Comparison of ENCODE assay signal across 16 cellular contexts in genomic region chr14:104641753-104642539, GRCh38. TPM values are rescaled to one million over a fixed set of nuclear protein-coding genes. Genes with fewer than 3 reads are reported as not detected.
DNase-seq lines count a peak whose midpoint lies in the region; ATAC-seq, FAIRE-seq and TF ChIP-seq lines count a peak whose summit lies in the region.
"Had no signal": no experiment of that assay in that cellular context is flagged by ENCODE, and none has a peak within 500 bp of the region (broad histone marks: within the 10 kb centered on the region; RNA-seq: fewer than 3 reads in every experiment).

No MANE protein-coding gene starts in this region.

- H3K36me3 ChIP-seq in endodermal cell (ENCODE audit: control insufficient read depth, insufficient read depth, low read length) = no peaks in the 10 kb centered on the region
- no peaks in the 10 kb centered on the region for H3K36me3 ChIP-seq in spleen

- peak overlapping the region; percentile 39 for H3K4me3 Mint-ChIP-seq in activated naive CD8-positive, alpha-beta T cell treated with anti-CD3 and anti-CD28 coated beads, Interleukin-2, amount 10 ng/mL, durations not matched to agents 7 days and 5 days
- no peak overlapping the region for H3K4me3 Mint-ChIP-seq in activated naive CD8-positive, alpha-beta T cell treated with anti-CD3 and anti-CD28 coated beads for 36 hours
- no peak overlapping the region for H3K4me3 Mint-ChIP-seq in endodermal cell
- H3K4me3 Mint-ChIP-seq: CD8-positive, alpha-beta memory T cell; GM23338 had no signal

- H3K27ac Mint-ChIP-seq in activated naive CD8-positive, alpha-beta T cell treated with anti-CD3 and anti-CD28 coated beads, Interleukin-2, amount 10 ng/mL, durations not matched to agents 7 days and 5 days = peak overlapping the region; percentile 82
- no peak overlapping the region for H3K27ac Mint-ChIP-seq in activated naive CD8-positive, alpha-beta T cell treated with anti-CD3 and anti-CD28 coated beads for 36 hours
- no peak overlapping the region for H3K27ac Mint-ChIP-seq in endodermal cell
- H3K27ac Mint-ChIP-seq: CD8-positive, alpha-beta memory T cell; GM23338 had no signal

- H3K4me1 Mint-ChIP-seq in activated naive CD8-positive, alpha-beta T cell treated with anti-CD3 and anti-CD28 coated beads, Interleukin-2, amount 10 ng/mL, durations not matched to agents 7 days and 5 days = peaks cover 2% of the 10 kb centered on the region
- H3K4me1 Mint-ChIP-seq in activated naive CD8-positive, alpha-beta T cell treated with anti-CD3 and anti-CD28 coated beads for 36 hours = peaks cover 4% of the 10 kb centered on the region
- peaks cover 28% of the 10 kb centered on the region for H3K4me1 Mint-ChIP-seq in endodermal cell
- H3K4me1 Mint-ChIP-seq: CD8-positive, alpha-beta memory T cell had no signal

- H3K36me3 Mint-ChIP-seq in activated naive CD8-positive, alpha-beta T cell treated with anti-CD3 and anti-CD28 coated beads, Interleukin-2, amount 10 ng/mL, durations not matched to agents 7 days and 5 days = no peaks in the 10 kb centered on the region
- H3K36me3 Mint-ChIP-seq in activated naive CD8-positive, alpha-beta T cell treated with anti-CD3 and anti-CD28 coated beads for 36 hours = no peaks in the 10 kb centered on the region
- peaks cover 10% of the 10 kb centered on the region for H3K36me3 Mint-ChIP-seq in endodermal cell (ENCODE audit: low read depth)

- H3K27me3 ChIP-seq in endodermal cell (ENCODE audit: control insufficient read depth, insufficient read depth, low read length, poor library complexity, severe bottlenecking) (no peaks in the 10 kb centered on the region), spleen (replicated peaks in 1 of 7) (peaks cover 0 to 18% (median 0%) of the 10 kb centered on the region in 7 donors)

- H3K4me1 ChIP-seq in endodermal cell (ENCODE audit: control insufficient read depth, insufficient read depth, low read length) (peaks cover 7% of the 10 kb centered on the region), spleen (peaks cover 4 to 41% (median 22%) of the 10 kb centered on the region in 6 donors)

- H3K4me3 ChIP-seq in endodermal cell (ENCODE audit: low read length) = no peak overlapping the region
- no peak overlapping the region for H3K4me3 ChIP-seq in spleen
- H3K4me3 ChIP-seq: GM23338, PC-9 had no signal

- H3K27ac ChIP-seq in endodermal cell (ENCODE audit: low read depth, low read length) (no peak overlapping the region), spleen (peak overlapping the region in 7 of 8 donors; percentile 22 to 74 (median 68))
- H3K27ac ChIP-seq: PC-9 had no signal

- TF ChIP-seq POLR2A in spleen (IDR thresholded peaks at IDR 0.05) = no peak
- no peak for TF ChIP-seq POLR2A in H54 (IDR thresholded peaks at IDR 0.05; ENCODE audit: low read depth, low read length)

- WGBS in endodermal cell (ENCODE audit: insufficient coverage in 1 of 2, insufficient read length in 1 of 2), 2 experiments = 93 to 95% methylated on average over 17 to 23 of the region's 23 CpGs
- 44 to 60% (median 49%) methylated on average over 12 to 23 of the region's 23 CpGs for WGBS in spleen, 5 donors

- POLR2A ChIA-PET in activated naive CD8-positive, alpha-beta T cell treated with anti-CD3 and anti-CD28 coated beads, Interleukin-2, amount 10 ng/mL, durations not matched to agents 7 days and 5 days (lab: Charles Lee) = interaction anchor here (0.5 kb wide), 1 partner anchor 519 kb away, joined by 4 read pairs; no protein-coding TSS in a partner anchor

- TF ChIP-seq CTCF in endodermal cell (conservative IDR thresholded peaks at IDR 0.05) (no peak), spleen (IDR thresholded peaks at IDR 0.05 in 8 of 11, conservative IDR thresholded peaks at IDR 0.05 in 3 of 11) (no peak)

- H3K9ac ChIP-seq in endodermal cell (ENCODE audit: extremely low read depth, low read length, poor library complexity, severe bottlenecking) = no peak overlapping the region

- intact Hi-C loops in spleen (cut with DNase I; ENCODE audit: low total_unique reads) = no loop called here
- intact Hi-C loops in cardiac septum (cut with DNase I) = loop anchor here (5.0 kb wide), 2 partner anchors 65 to 565 kb away; partner anchors contain the start of gene C14orf180

- DNase-seq in activated naive CD8-positive, alpha-beta T cell treated with anti-CD3 and anti-CD28 coated beads, Interleukin-2, amount 10 ng/mL, durations not matched to agents 7 days and 5 days = no peak
- DNase-seq in activated naive CD8-positive, alpha-beta T cell treated with anti-CD3 and anti-CD28 coated beads for 36 hours = no peak
- DNase-seq in MV-4-11 (lab: John Stamatoyannopoulos, UW) = peak; percentile 38
- DNase-seq in endodermal cell = peak; percentile 41
- peak; percentile 83 for DNase-seq in spleen
- DNase-seq in cardiac septum (ENCODE audit: low spot score) = no peak
- no peak for DNase-seq in NCI-H146 treated with DMSO at 0.1 percent for 48 hours (lab: John Stamatoyannopoulos, UW; ENCODE audit: unreplicated experiment)
- no peak for DNase-seq in H54 (ENCODE audit: insufficient read length, low spot score)
- DNase-seq: CD8-positive, alpha-beta memory T cell; DND-41; GF-D8; Karpas-422; NCI-H1436; NCI-H446; PC-9 had no signal

- H3K9me3 ChIP-seq in endodermal cell (ENCODE audit: control insufficient read depth, low read length) (peaks cover 13% of the 10 kb centered on the region), spleen (peaks cover 0 to 11% (median 3%) of the 10 kb centered on the region in 8 donors)

- peak; percentile 66 for ATAC-seq in activated naive CD8-positive, alpha-beta T cell treated with anti-CD3 and anti-CD28 coated beads, Interleukin-2, amount 10 ng/mL, durations not matched to agents 7 days and 5 days (ENCODE audit: low read depth)
- ATAC-seq: GM23338 had no signal

- no peak for FAIRE-seq in H54 (lab: Jason Lieb, UNC)

- peaks cover 19% of the 10 kb centered on the region for H3K27me3 Mint-ChIP-seq in activated naive CD8-positive, alpha-beta T cell treated with anti-CD3 and anti-CD28 coated beads, Interleukin-2, amount 10 ng/mL, durations not matched to agents 7 days and 5 days
- H3K27me3 Mint-ChIP-seq in activated naive CD8-positive, alpha-beta T cell treated with anti-CD3 and anti-CD28 coated beads for 36 hours = peaks cover 12% of the 10 kb centered on the region
- H3K27me3 Mint-ChIP-seq in endodermal cell (ENCODE audit: insufficient read depth) = no peaks in the 10 kb centered on the region

- peaks cover 5% of the 10 kb centered on the region for H3K9me3 Mint-ChIP-seq in activated naive CD8-positive, alpha-beta T cell treated with anti-CD3 and anti-CD28 coated beads, Interleukin-2, amount 10 ng/mL, durations not matched to agents 7 days and 5 days
- peaks cover 5% of the 10 kb centered on the region for H3K9me3 Mint-ChIP-seq in activated naive CD8-positive, alpha-beta T cell treated with anti-CD3 and anti-CD28 coated beads for 36 hours
- peaks cover 21% of the 10 kb centered on the region for H3K9me3 Mint-ChIP-seq in endodermal cell

RNA-seq across cellular contexts. Expression of gene TMEM179, which starts 37.4 kb away (rescaled TPM):
- not detected for total RNA-seq in activated naive CD8-positive, alpha-beta T cell treated with anti-CD3 and anti-CD28 coated beads, Interleukin-2, amount 10 ng/mL, durations not matched to agents 7 days and 5 days
- total RNA-seq in activated naive CD8-positive, alpha-beta T cell treated with anti-CD3 and anti-CD28 coated beads for 36 hours = not detected
- 10 to 100 TPM in 1 of 2 donors, 1 to 10 TPM in 1; 8.2 to 15.7 TPM for total RNA-seq in endodermal cell
- 4.0 TPM for polyA plus RNA-seq in endodermal cell (2013, experiment 1 of 2)
- polyA plus RNA-seq in endodermal cell (2013, experiment 2 of 2) = 4.0 TPM
- total RNA-seq in spleen = not detected
- under 1 TPM in 1 of 3 donors, not detected in 2; 0.08 TPM for polyA plus RNA-seq in spleen
- total RNA-seq in cardiac septum = 0.89 TPM
- total RNA-seq: PC-9 had no signal
- polyA plus RNA-seq: CD8-positive, alpha-beta memory T cell had no signal

RNA-seq across cellular contexts. Expression of gene INF2, which starts 47.5 kb away (rescaled TPM):
- 100 to 1,000 TPM; 107 to 110 TPM for total RNA-seq in activated naive CD8-positive, alpha-beta T cell treated with anti-CD3 and anti-CD28 coated beads, Interleukin-2, amount 10 ng/mL, durations not matched to agents 7 days and 5 days
- total RNA-seq in activated naive CD8-positive, alpha-beta T cell treated with anti-CD3 and anti-CD28 coated beads for 36 hours = 10 to 100 TPM; 67.8 TPM
- total RNA-seq in endodermal cell = 100 to 1,000 TPM in 1 of 2 donors, 10 to 100 TPM in 1; 99.7 to 114 TPM
- polyA plus RNA-seq in endodermal cell (2013, experiment 1 of 2) = 35.2 TPM
- 35.8 TPM for polyA plus RNA-seq in endodermal cell (2013, experiment 2 of 2)
- total RNA-seq in spleen = 100 to 1,000 TPM in 3 of 7 donors, 10 to 100 TPM in 4; 66.9 to 110 (median 96.4) TPM
- 100 to 1,000 TPM in 2 of 3 donors, 10 to 100 TPM in 1; 56.6 to 120 (median 102) TPM for polyA plus RNA-seq in spleen
- total RNA-seq in cardiac septum = 41.2 TPM

Comparison
In these comparisons a context has a peak if more than half of its experiments do, and no peak if none do; other contexts are left out.
1. DNase-seq: peak in MV-4-11 (single experiment), endodermal cell (single experiment) and spleen (single experiment); none in activated naive CD8-positive, alpha-beta T cell treated with anti-CD3 and anti-CD28 coated beads, Interleukin-2, amount 10 ng/mL, durations not matched to agents 7 days and 5 days (single experiment), activated naive CD8-positive, alpha-beta T cell treated with anti-CD3 and anti-CD28 coated beads for 36 hours (single experiment), cardiac septum (single experiment), NCI-H146 treated with DMSO at 0.1 percent for 48 hours (single experiment) and H54 (single experiment).